ENCODE assay signal across 8 cellular contexts in genomic region chr13:27830010-27830409, GRCh38. TPM values are rescaled to one million over a fixed set of nuclear protein-coding genes. Genes with fewer than 3 reads are reported as not detected.
A peak's percentile ranks its signal among the peaks of the same experiment; 100 is the strongest.
DNase-seq lines count a peak whose midpoint lies in the region; ATAC-seq and TF ChIP-seq lines count a peak whose summit lies in the region.

No MANE protein-coding gene starts in this region.

- peaks cover 49% of the 10 kb centered on the region for H3K27me3 ChIP-seq in skeletal muscle satellite cell (ENCODE audit: control insufficient read depth, insufficient read depth, low read length)

- no peaks in the 10 kb centered on the region for H3K9me3 ChIP-seq in skeletal muscle satellite cell (replicated peaks; ENCODE audit: low read length)

- DNase-seq in SK-N-DZ (ENCODE audit: low spot score) (peak; percentile 19), left cardiac atrium (peak; percentile 43), OCI-M2 (lab: John Stamatoyannopoulos, UW; ENCODE audit: unreplicated experiment) (no peak)
- DNase-seq in activated naive CD4-positive, alpha-beta T cell treated with anti-CD3 and anti-CD28 coated beads, Interleukin-2, amount 50 U/mL, for 16 hours, result peak; percentile 61

- intact Hi-C loops in left cardiac atrium (cut with DNase I), result loop anchor here in 1 of 2 donors (5.0 kb wide), 1 partner anchor 147 kb away; no protein-coding TSS in a partner anchor

- peak overlapping the region; percentile 68 for H3K4me2 ChIP-seq in skeletal muscle satellite cell (ENCODE audit: low read length)

- H3K36me3 ChIP-seq in skeletal muscle satellite cell (ENCODE audit: insufficient read depth, low read length), result no peaks in the 10 kb centered on the region

- no peak overlapping the region for H3K9ac ChIP-seq in skeletal muscle satellite cell (ENCODE audit: low read depth, low read length)

- peak overlapping the region; percentile 34 for H3K4me3 ChIP-seq in skeletal muscle satellite cell (ENCODE audit: low read length)

- H3K4me1 ChIP-seq in skeletal muscle satellite cell (ENCODE audit: control insufficient read depth, insufficient read depth, low read length), result no peaks in the 10 kb centered on the region

- peak; percentile 94 for TF ChIP-seq CTCF in GM12872 (IDR thresholded peaks at IDR 0.05; ENCODE audit: insufficient read depth, low read depth, low read length)

- ATAC-seq in HG03045 (IDR thresholded peaks at IDR 0.05; ENCODE audit: unreplicated experiment) (peak; percentile 79), left cardiac atrium (peak; percentile 62 to 82), GM18873 (IDR thresholded peaks at IDR 0.05; ENCODE audit: low FRiP score, unreplicated experiment) (no peak)

RNA-seq across cellular contexts. Expression of gene GSX1, which starts 37.7 kb away (rescaled TPM):
- not detected in 2 replicates for polyA plus RNA-seq in SK-N-DZ (2014; cell fraction: cytosol; rRNA removed)
- polyA plus RNA-seq in SK-N-DZ (2014; cell fraction: nucleus; rRNA removed), result not detected in 2 replicates
- total RNA-seq in left cardiac atrium, result not detected
- not detected in 2 replicates for total RNA-seq in skeletal muscle satellite cell (2012; rRNA removed)
